Comparison of ENCODE assay signal across 8 cellular contexts in the genomic region with DNA sequence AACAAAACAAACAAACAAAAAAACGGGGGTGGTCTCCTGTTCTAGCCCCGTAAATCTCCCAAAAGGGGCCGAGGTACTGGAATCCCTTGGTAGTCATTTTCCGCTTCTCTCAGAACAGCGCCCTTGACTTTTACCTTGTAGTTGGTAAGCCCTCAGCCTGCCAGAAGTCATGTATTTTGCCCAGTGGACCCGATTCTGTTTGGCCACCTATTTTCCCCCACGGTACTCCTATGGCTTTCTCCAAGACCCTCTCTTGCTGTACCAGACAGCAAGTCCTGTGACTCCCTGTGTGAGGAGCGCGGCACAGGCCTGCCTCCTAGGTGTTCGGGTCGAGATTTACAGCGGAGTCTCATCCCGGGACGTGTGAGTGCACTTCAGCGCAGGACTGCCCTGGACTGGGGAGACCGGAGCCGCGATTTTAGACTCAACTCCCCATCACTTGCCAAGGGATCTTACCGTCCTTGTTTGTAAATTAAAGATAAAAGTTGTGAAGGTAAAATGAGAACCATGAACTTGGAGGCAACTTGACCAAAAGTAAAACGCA. TPM values are rescaled to one million over a fixed set of nuclear protein-coding genes. Genes with fewer than 3 reads are reported as not detected.
DNase-seq lines count a peak whose midpoint lies in the region; ATAC-seq and TF ChIP-seq lines count a peak whose summit lies in the region.

No MANE protein-coding gene starts in this region.

- CTCF ChIA-PET in SK-N-SH (lab: Yijun Ruan, JAX): interaction anchor here (1.1 kb wide), 2 partner anchors 68 to 119 kb away, joined by 3 read pairs; no protein-coding TSS in a partner anchor

- H3K9me3 ChIP-seq in SK-N-SH (no peaks in the 10 kb centered on the region), lung (ENCODE audit: control insufficient read depth in 2 of 2, insufficient read depth in 1 of 2, low read length in 1 of 2) (no peaks in the 10 kb centered on the region)

- POLR2A ChIA-PET in SK-N-SH (lab: Yijun Ruan, JAX): interaction anchor here (2.1 kb wide), 2 partner anchors 11 to 25 kb away, joined by 11 to 13 read pairs; a partner anchor contains a TSS

- peaks cover 61% of the 10 kb centered on the region for H3K79me2 ChIP-seq in SK-N-SH (ENCODE audit: insufficient read depth)

- TF ChIP-seq CTCF in SK-N-SH (IDR thresholded peaks at IDR 0.05) (no peak), chondrocyte (IDR thresholded peaks at IDR 0.05) (peak; percentile 39), lung (IDR thresholded peaks at IDR 0.05; ENCODE audit: control extremely low read depth, extremely low read depth) (no peak)

- DNase-seq in NCI-H748 (lab: John Stamatoyannopoulos, UW; ENCODE audit: unreplicated experiment): peak; percentile 36
- DNase-seq in NCI-H748 treated with DMSO at 0.1 percent for 48 hours (lab: John Stamatoyannopoulos, UW): no peak
- no peak for DNase-seq in SK-N-SH
- no peak for DNase-seq in chondrocyte (ENCODE audit: low spot score)
- DNase-seq in lung (ENCODE audit: low spot score): no peak
- no peak for DNase-seq in putamen (ENCODE audit: low spot score)

- no peak for ATAC-seq in lung (ENCODE audit: insufficient read depth, low FRiP score)
- ATAC-seq in HG02840 (IDR thresholded peaks at IDR 0.05; ENCODE audit: low FRiP score, unreplicated experiment): no peak

- H3K4me1 ChIP-seq in SK-N-SH (ENCODE audit: control insufficient read depth in 1 of 2, insufficient read depth in 2 of 2, low read depth in 1 of 2, low read length in 1 of 2) (peaks cover 41 to 46% of the 10 kb centered on the region in 2 experiments), lung (ENCODE audit: control insufficient read depth in 2 of 2, insufficient read depth in 2 of 2, low read length in 2 of 2) (peaks cover 4 to 18% of the 10 kb centered on the region in 2 donors)

- peaks cover 36 to 42% of the 10 kb centered on the region in 2 experiments for H3K36me3 ChIP-seq in SK-N-SH (replicated peaks in 1 of 2; ENCODE audit: control insufficient read depth in 1 of 2, insufficient read depth in 2 of 2, low read length in 1 of 2)
- H3K36me3 ChIP-seq in lung (ENCODE audit: control insufficient read depth in 2 of 2, insufficient read depth in 2 of 2, low read length in 2 of 2): peaks cover 0 to 37% of the 10 kb centered on the region in 2 donors

- peak overlapping the region; percentile 100 for H3K27ac Mint-ChIP-seq in chondrocyte (ENCODE audit: unreplicated experiment)

- peak overlapping the region; percentile 74 for H3K4me3 Mint-ChIP-seq in chondrocyte (ENCODE audit: unreplicated experiment)

- no peaks in the 10 kb centered on the region for H3K9me2 ChIP-seq in SK-N-SH

- peak overlapping the region; percentile 93 for H3K27ac ChIP-seq in SK-N-SH (ENCODE audit: low read depth in 2 of 2, low read length in 1 of 2)
- peak overlapping the region; percentile 97 to 98 for H3K27ac ChIP-seq in lung (ENCODE audit: low read depth in 1 of 2, low read length in 1 of 2)
- H3K27ac ChIP-seq in temporal lobe (ENCODE audit: low read depth, low read length): peak overlapping the region; percentile 99

- 0 out of 4 replicates have a peak, but pooled peaks of 1 of the 2 experiments have one; percentile 7 for TF ChIP-seq EP300 in SK-N-SH (IDR thresholded peaks at IDR 0.05; ENCODE audit: borderline replicate concordance in 1 of 2, low read depth in 1 of 2, low read length in 1 of 2)

- H3K9me3 Mint-ChIP-seq in chondrocyte (ENCODE audit: low read depth): no peaks in the 10 kb centered on the region

- peaks cover 43% of the 10 kb centered on the region for H4K20me1 ChIP-seq in SK-N-SH (ENCODE audit: insufficient read depth)

- peaks cover 73% of the 10 kb centered on the region for H3K4me1 Mint-ChIP-seq in chondrocyte (ENCODE audit: low read depth)

- peaks cover 32% of the 10 kb centered on the region for H3K36me3 Mint-ChIP-seq in chondrocyte (ENCODE audit: low read depth)

- H3K4me3 ChIP-seq in SK-N-SH (ENCODE audit: low read depth in 2 of 2, low read length in 1 of 2) (peak overlapping the region; percentile 45 to 88; a peak in 3 of 4 replicates), lung (no peak overlapping the region)

- peak overlapping the region; percentile 58; the same call in 1 of the 2 replicates for H3K9ac ChIP-seq in SK-N-SH

- H3K27me3 Mint-ChIP-seq in chondrocyte (ENCODE audit: low read depth): no peaks in the 10 kb centered on the region

- H3F3A ChIP-seq in SK-N-SH (replicated peaks; ENCODE audit: insufficient read depth): peaks cover 47% of the 10 kb centered on the region

- H3K27me3 ChIP-seq in SK-N-SH (ENCODE audit: insufficient read depth): no peaks in the 10 kb centered on the region
- no peaks in the 10 kb centered on the region for H3K27me3 ChIP-seq in lung (ENCODE audit: control insufficient read depth, insufficient read depth)

- 64% methylated on average over 20 of the region's 20 CpGs for WGBS in SK-N-SH (ENCODE audit: low lambda C conversion rate)
- WGBS in lung, 2 donors: 40 to 47% methylated on average over 20 of the region's 20 CpGs

- peak overlapping the region; percentile 72 for H3K4me2 ChIP-seq in SK-N-SH

- peak overlapping the region; percentile 15; the same call in 1 of the 2 replicates for H2AFZ ChIP-seq in SK-N-SH (ENCODE audit: low read depth)

- TF ChIP-seq RAD21 in SK-N-SH (IDR thresholded peaks at IDR 0.05; ENCODE audit: low read length): no peak

TF ChIP-seq in SK-N-SH, 30 proteins besides CTCF, POLR2A, EP300 and RAD21 (continues in another document):
- TF ChIP-seq TAF1 (IDR thresholded peaks at IDR 0.05; ENCODE audit: borderline replicate concordance, low read depth, low read length) (no peak), YY1 (IDR thresholded peaks at IDR 0.05; ENCODE audit: low read depth) (no peak), TCF12 (IDR thresholded peaks at IDR 0.05) (no peak), SIN3A (IDR thresholded peaks at IDR 0.05; ENCODE audit: borderline replicate concordance, low read depth, low read length) (no peak), FOXJ3 (CRISPR knock-in tag; IDR thresholded peaks at IDR 0.05) (no peak), MXI1 (IDR thresholded peaks at IDR 0.05; ENCODE audit: low read depth, low read length) (no peak), GABPA (IDR thresholded peaks at IDR 0.05; ENCODE audit: low read depth) (no peak), JUND (IDR thresholded peaks at IDR 0.05) (no peak), SMC3 (IDR thresholded peaks at IDR 0.05; ENCODE audit: low read depth, low read length) (no peak), NRF1 (IDR thresholded peaks at IDR 0.05; ENCODE audit: low read depth, low read length) (no peak)
- TF ChIP-seq, protein P1, sequence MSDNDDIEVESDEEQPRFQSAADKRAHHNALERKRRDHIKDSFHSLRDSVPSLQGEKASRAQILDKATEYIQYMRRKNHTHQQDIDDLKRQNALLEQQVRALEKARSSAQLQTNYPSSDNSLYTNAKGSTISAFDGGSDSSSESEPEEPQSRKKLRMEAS (IDR thresholded peaks at IDR 0.05; ENCODE audit: low read depth): no peak

RNA-seq across cellular contexts. Expression of a gene that starts 1.1 kb away (rescaled TPM):
- polyA plus RNA-seq in SK-N-SH (2012; rRNA removed) (3.6 and 8.6 TPM in 2 replicates), lung (10 to 100 TPM; 36.7 to 42.4 TPM)
- polyA plus RNA-seq in SK-N-SH (2012; cell fraction: cytosol; rRNA removed): 3.1 and 6.8 TPM in 2 replicates
- 25.4 TPM in 2 replicates for polyA plus RNA-seq in SK-N-SH (2012; cell fraction: nucleus; rRNA removed)
- total RNA-seq in chondrocyte (66.9 to 86.5 TPM (median 78.4 TPM) in 3 replicates), lung (100 to 1,000 TPM in 1 of 2 donors, 10 to 100 TPM in 1; 26.0 to 132 TPM), temporal lobe (8.1 TPM)

RNA-seq across cellular contexts. Expression of a gene that starts 1.2 kb away (rescaled TPM):
- polyA plus RNA-seq in SK-N-SH (2012; rRNA removed) (26.3 and 36.5 TPM in 2 replicates), lung (10 to 100 TPM; 68.1 to 74.7 TPM)
- 21.4 and 22.5 TPM in 2 replicates for polyA plus RNA-seq in SK-N-SH (2012; cell fraction: cytosol; rRNA removed)
- polyA plus RNA-seq in SK-N-SH (2012; cell fraction: nucleus; rRNA removed): 82.2 and 97.2 TPM in 2 replicates
- total RNA-seq in chondrocyte (9.6 to 79.1 TPM (median 79.0 TPM) in 3 replicates), lung (10 to 100 TPM; 31.0 to 34.7 TPM), temporal lobe (6.1 TPM)

RNA-seq across cellular contexts. Expression of a gene that starts 25.4 kb away (rescaled TPM):
- polyA plus RNA-seq in SK-N-SH (2012; rRNA removed) (122 and 139 TPM in 2 replicates), lung (100 to 1,000 TPM in 1 of 2 donors, 10 to 100 TPM in 1; 60.0 to 110 TPM)
- polyA plus RNA-seq in SK-N-SH (2012; cell fraction: cytosol; rRNA removed): 120 and 135 TPM in 2 replicates
- 165 and 176 TPM in 2 replicates for polyA plus RNA-seq in SK-N-SH (2012; cell fraction: nucleus; rRNA removed)
- total RNA-seq in chondrocyte (104 to 117 TPM (median 112 TPM) in 3 replicates), lung (10 to 100 TPM; 78.3 to 90.1 TPM), temporal lobe (116 TPM)

RNA-seq across cellular contexts. Expression of a gene that starts 28.3 kb away (rescaled TPM):
- polyA plus RNA-seq in SK-N-SH (2012; rRNA removed) (6.2 and 8.9 TPM in 2 replicates), lung (under 1 TPM; 0.05 to 0.06 TPM)
- polyA plus RNA-seq in SK-N-SH (2012; cell fraction: cytosol; rRNA removed): 2.8 and 3.8 TPM in 2 replicates
- 32.0 and 36.4 TPM in 2 replicates for polyA plus RNA-seq in SK-N-SH (2012; cell fraction: nucleus; rRNA removed)
- total RNA-seq in chondrocyte (2.6 to 5.1 TPM (median 3.5 TPM) in 3 replicates), lung (under 1 TPM; 0.21 to 0.34 TPM), temporal lobe (79.9 TPM)

RNA-seq across cellular contexts. Expression of a gene that starts 33.7 kb away (rescaled TPM):
- polyA plus RNA-seq in SK-N-SH (2012; rRNA removed): 158 and 193 TPM in 2 replicates
- 85.9 and 105 TPM in 2 replicates for polyA plus RNA-seq in SK-N-SH (2012; cell fraction: cytosol; rRNA removed)
- polyA plus RNA-seq in SK-N-SH (2012; cell fraction: nucleus; rRNA removed): 685 and 718 TPM in 2 replicates
- total RNA-seq in chondrocyte: 176 to 350 TPM (median 331 TPM) in 3 replicates
- 100 to 1,000 TPM in 1 of 2 donors, 10 to 100 TPM in 1; 55.9 to 213 TPM for total RNA-seq in lung
- polyA plus RNA-seq in lung: 100 to 1,000 TPM in 1 of 2 donors, 10 to 100 TPM in 1; 95.0 to 156 TPM
- total RNA-seq in temporal lobe: 64.9 TPM
